In the genomic region with DNA sequence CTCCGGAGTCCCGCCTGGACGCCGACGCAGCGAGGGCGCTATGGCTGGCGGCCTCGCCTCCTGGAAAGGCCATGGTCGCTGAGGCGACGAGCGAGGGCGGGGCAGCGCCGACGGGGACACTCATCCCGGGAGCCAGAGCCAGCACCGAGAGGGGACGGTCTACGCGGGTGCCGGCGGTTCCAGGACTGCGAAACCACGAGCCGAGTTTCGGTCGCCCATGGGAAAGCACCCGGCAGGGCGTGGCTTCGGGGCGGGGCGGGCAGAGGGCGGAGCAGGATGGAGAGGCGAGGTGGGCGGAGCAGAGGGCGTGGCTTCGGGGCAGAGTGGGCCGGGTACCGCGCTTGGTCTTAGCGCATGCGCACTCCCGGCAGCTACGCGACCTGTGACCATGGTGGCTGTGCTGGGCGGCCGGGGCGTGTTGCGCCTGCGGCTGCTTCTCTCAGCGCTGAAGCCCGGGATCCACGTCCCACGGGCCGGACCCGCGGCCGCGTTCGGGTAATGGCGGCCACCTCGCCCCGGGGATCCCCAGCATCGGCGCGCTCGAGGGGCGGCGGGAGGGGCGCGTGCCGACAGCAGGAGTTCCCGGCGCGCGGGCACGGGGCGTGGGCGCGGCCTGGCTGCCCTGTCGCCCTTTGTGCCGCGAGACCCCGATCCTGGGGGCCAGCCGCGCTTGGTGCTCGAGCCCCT, we compare ENCODE assay signal across 8 cellular contexts. TPM values are rescaled to one million over a fixed set of nuclear protein-coding genes. Genes with fewer than 3 reads are reported as not detected.
DNase-seq lines count a peak whose midpoint lies in the region; ATAC-seq and TF ChIP-seq lines count a peak whose summit lies in the region.

A gene (plus strand): TSS at position 359 of the 687 bp plus-strand sequence. CDS start 30 bp downstream, at position 389.

- H3K27me3 Mint-ChIP-seq in chondrocyte (ENCODE audit: low read depth), result no peaks in the 10 kb centered on the region

- no peaks in the 10 kb centered on the region for H3K27me3 ChIP-seq in kidney epithelial cell (ENCODE audit: control insufficient read depth, insufficient read depth, low read length)

- DNase-seq in Ammon's horn (ENCODE audit: low spot score) (peak; percentile 98), NCI-H460 (ENCODE audit: extremely low read depth, low read depth) (peak; percentile 91), chondrocyte (ENCODE audit: low spot score) (peak; percentile 99), kidney epithelial cell (ENCODE audit: low read depth) (peak; percentile 39)
- peak; percentile 100 for DNase-seq in activated CD4-positive, alpha-beta T cell treated with anti-CD3 and anti-CD28 coated beads for 24 hours (ENCODE audit: low read depth in 2 of 2)
- peak; percentile 100 for DNase-seq in stimulated activated CD4-positive, alpha-beta T cell treated with anti-CD3 and anti-CD28 coated beads, Interleukin-15, amount 100 ng/mL, for 24 hours

- H3K4me3 ChIP-seq in kidney epithelial cell (ENCODE audit: low read depth, low read length), result peak within 1 kb of the TSS; percentile 88

- TF ChIP-seq POLR2A in GM19193 (IDR thresholded peaks at IDR 0.05; ENCODE audit: extremely low read depth, insufficient read depth, insufficient read length), result peak; percentile 79

- H3K4me1 Mint-ChIP-seq in chondrocyte (ENCODE audit: low read depth), result peaks cover 21% of the 10 kb centered on the region

- TF ChIP-seq CTCF in chondrocyte (IDR thresholded peaks at IDR 0.05) (peak; percentile 35), kidney epithelial cell (IDR thresholded peaks at IDR 0.05; ENCODE audit: insufficient read depth, low read length, poor library complexity, severe bottlenecking) (no peak)

- H3K27ac Mint-ChIP-seq in chondrocyte (ENCODE audit: unreplicated experiment), result peak within 1 kb of the TSS; percentile 86

- H3K9me3 Mint-ChIP-seq in chondrocyte (ENCODE audit: low read depth), result no peaks in the 10 kb centered on the region

- ATAC-seq in HG03432 (IDR thresholded peaks at IDR 0.05; ENCODE audit: unreplicated experiment), result peak; percentile 94

- H3K4me3 Mint-ChIP-seq in chondrocyte (ENCODE audit: unreplicated experiment), result peak within 1 kb of the TSS; percentile 72

- peaks cover 1% of the 10 kb centered on the region for H3K36me3 ChIP-seq in kidney epithelial cell (ENCODE audit: control insufficient read depth, insufficient read depth, low read length)

- peaks cover 1% of the 10 kb centered on the region for H3K36me3 Mint-ChIP-seq in chondrocyte (ENCODE audit: low read depth)

RNA-seq across cellular contexts. Expression of the gene that starts here (rescaled TPM):
- 14.9 and 16.1 TPM in 2 replicates for total RNA-seq in NCI-H460 (2014; rRNA removed; shearing (Covaris generic))
- polyA plus RNA-seq in NCI-H460 (2014; cell fraction: nucleus; rRNA removed), result 16.1 and 18.1 TPM in 2 replicates
- total RNA-seq in chondrocyte (22.1 to 26.2 TPM (median 22.3 TPM) in 3 replicates), kidney epithelial cell (26.6 and 29.1 TPM in 2 replicates)

Comparison
In these comparisons a context has a peak if more than half of its experiments do, and no peak if none do; other contexts are left out.
1. Peak in every context shown above with its lines: DNase-seq, ATAC-seq and H3K4me3 ChIP-seq.
2. DNase-seq: peak in every context shown above with its lines; median percentile 100 in activated CD4-positive, alpha-beta T cell treated with anti-CD3 and anti-CD28 coated beads for 24 hours; 100 in stimulated activated CD4-positive, alpha-beta T cell treated with anti-CD3 and anti-CD28 coated beads, Interleukin-15, amount 100 ng/mL, for 24 hours; 99 in chondrocyte; 98 in Ammon's horn; 91 in NCI-H460; 39 in kidney epithelial cell.